ENCODE assay signal across 19 cellular contexts in genomic region chr7:140540142-140540777, GRCh38.
A peak's percentile ranks its signal among the peaks of the same experiment; 100 is the strongest.
DNase-seq lines count a peak whose midpoint lies in the region; ATAC-seq, FAIRE-seq and TF ChIP-seq lines count a peak whose summit lies in the region.
"Had no signal": no experiment of that assay in that cellular context is flagged by ENCODE, and none has a peak within 500 bp of the region (broad histone marks: within the 10 kb centered on the region; RNA-seq: fewer than 3 reads in every experiment).

No MANE protein-coding gene starts in this region.

- no peak overlapping the region for H3K4me2 ChIP-seq in hepatocyte

- intact Hi-C loops in cardiac septum (cut with DNase I) = loop anchor here (5.0 kb wide), 1 partner anchor 102 kb away; the partner anchor contains the start of gene DENND2A

- H3K36me3 ChIP-seq in cardiac muscle cell = no peaks in the 10 kb centered on the region
- H3K36me3 ChIP-seq in hepatocyte (replicated peaks; ENCODE audit: insufficient read depth, low read depth) = no peaks in the 10 kb centered on the region
- H3K36me3 ChIP-seq: adrenal gland had no signal

- H3K27ac Mint-ChIP-seq in nephron progenitor cell = peak overlapping the region; percentile 99
- H3K27ac Mint-ChIP-seq: activated CD8-positive, alpha-beta memory T cell treated with anti-CD3 and anti-CD28 coated beads, Interleukin-2, amount 10 ng/mL, durations not matched to agents 7 days and 5 days; CD4-positive, CD25-positive, alpha-beta regulatory T cell; stimulated activated naive B cell treated with anti-CD40 and anti-IgM and Interleukin-4, amounts not matched to agents 10 μg/mL and 1 μg/mL and 100 μg/mL, for 72 hours had no signal

- peaks cover 60% of the 10 kb centered on the region for H3K4me1 Mint-ChIP-seq in nephron progenitor cell

- H4K20me1 ChIP-seq in hepatocyte (ENCODE audit: insufficient read depth, poor library complexity, severe bottlenecking) = no peaks in the 10 kb centered on the region

- no peak for ATAC-seq in GM18861 (IDR thresholded peaks at IDR 0.05; ENCODE audit: unreplicated experiment)
- ATAC-seq: activated CD4-positive, CD25-positive, alpha-beta regulatory T cell treated with anti-CD3 and anti-CD28 coated beads, Interleukin-2, amount 50 U/mL, for 24 hours; activated CD8-positive, alpha-beta memory T cell treated with anti-CD3 and anti-CD28 coated beads, Interleukin-2, amount 10 ng/mL, durations not matched to agents 7 days and 5 days; stimulated activated naive B cell treated with anti-CD40 and anti-IgM and Interleukin-4, amounts not matched to agents 10 μg/mL and 1 μg/mL and 100 μg/mL, for 72 hours had no signal

- H3K4me3 ChIP-seq in cardiac muscle cell (no peak overlapping the region), hepatocyte (no peak overlapping the region)
- H3K4me3 ChIP-seq: adrenal gland, tibial nerve had no signal

- H3K27me3 ChIP-seq in cardiac muscle cell (no peaks in the 10 kb centered on the region), hepatocyte (no peaks in the 10 kb centered on the region)
- H3K27me3 ChIP-seq: adrenal gland, tibial nerve had no signal

- WGBS in hepatocyte (ENCODE audit: low lambda C conversion rate, missing lambda C conversion rate) = 83% methylated on average over 18 of the region's 18 CpGs

- no peak for FAIRE-seq in D721Med (lab: Jason Lieb, UNC)

- H3K27me3 Mint-ChIP-seq in nephron progenitor cell (ENCODE audit: low read depth, poor library complexity) = peaks cover 4% of the 10 kb centered on the region

- H2AFZ ChIP-seq in hepatocyte = no peak overlapping the region

- H3K9me2 ChIP-seq in hepatocyte (replicated peaks; ENCODE audit: insufficient read depth) = no peaks in the 10 kb centered on the region

- no peaks in the 10 kb centered on the region for H3K79me2 ChIP-seq in hepatocyte

- TF ChIP-seq CTCF in cardiac muscle cell (IDR thresholded peaks at IDR 0.05; ENCODE audit: low read depth, low read length) = no peak
- TF ChIP-seq CTCF in hepatocyte (IDR thresholded peaks at IDR 0.05; ENCODE audit: poor library complexity) = no peak
- TF ChIP-seq CTCF in nephron progenitor cell (IDR thresholded peaks at IDR 0.05) = no peak
- TF ChIP-seq CTCF in D721Med (IDR thresholded peaks at IDR 0.05; ENCODE audit: insufficient read depth, missing control alignments) = no peak

- DNase-seq in cardiac muscle cell (ENCODE audit: low read depth in 1 of 2, low spot score in 1 of 2) = no peak
- no peak for DNase-seq in cardiac septum (ENCODE audit: low spot score)
- peak; percentile 38 for DNase-seq in hepatocyte (ENCODE audit: low spot score)
- no peak for DNase-seq in nephron progenitor cell
- DNase-seq in globus pallidus (ENCODE audit: low spot score) = no peak
- no peak for DNase-seq in UCSD-AML1 (lab: John Stamatoyannopoulos, UW; ENCODE audit: unreplicated experiment)
- DNase-seq in D721Med (ENCODE audit: insufficient read length, low spot score) = no peak
- DNase-seq: activated CD8-positive, alpha-beta memory T cell treated with anti-CD3 and anti-CD28 coated beads, Interleukin-2, amount 10 ng/mL, durations not matched to agents 7 days and 5 days; CD4-positive, CD25-positive, alpha-beta regulatory T cell; DND-41; KBM-7; NCI-H345; occipital lobe; Right ventricle myocardium superior; stimulated activated naive B cell treated with anti-CD40 and anti-IgM and Interleukin-4, amounts not matched to agents 10 μg/mL and 1 μg/mL and 100 μg/mL, for 72 hours had no signal

- H3K4me1 ChIP-seq in cardiac muscle cell (ENCODE audit: low read depth) (peaks cover 13% of the 10 kb centered on the region), hepatocyte (ENCODE audit: insufficient read depth) (peaks cover 20% of the 10 kb centered on the region)

- peak overlapping the region; percentile 17 for H3K4me3 Mint-ChIP-seq in nephron progenitor cell
- H3K4me3 Mint-ChIP-seq: activated CD8-positive, alpha-beta memory T cell treated with anti-CD3 and anti-CD28 coated beads, Interleukin-2, amount 10 ng/mL, durations not matched to agents 7 days and 5 days; CD4-positive, CD25-positive, alpha-beta regulatory T cell; stimulated activated naive B cell treated with anti-CD40 and anti-IgM and Interleukin-4, amounts not matched to agents 10 μg/mL and 1 μg/mL and 100 μg/mL, for 72 hours had no signal

- H3K9me3 ChIP-seq in cardiac muscle cell (ENCODE audit: low read depth) (no peaks in the 10 kb centered on the region), hepatocyte (ENCODE audit: low read depth) (no peaks in the 10 kb centered on the region)
- H3K9me3 ChIP-seq: adrenal gland, tibial nerve had no signal

- peaks cover 33% of the 10 kb centered on the region for H3K36me3 Mint-ChIP-seq in nephron progenitor cell (ENCODE audit: low read depth)
- H3K36me3 Mint-ChIP-seq: activated CD8-positive, alpha-beta memory T cell treated with anti-CD3 and anti-CD28 coated beads, Interleukin-2, amount 10 ng/mL, durations not matched to agents 7 days and 5 days; CD4-positive, CD25-positive, alpha-beta regulatory T cell; stimulated activated naive B cell treated with anti-CD40 and anti-IgM and Interleukin-4, amounts not matched to agents 10 μg/mL and 1 μg/mL and 100 μg/mL, for 72 hours had no signal

- H3K27ac ChIP-seq in cardiac muscle cell = peak overlapping the region; percentile 25
- peak overlapping the region; percentile 88 for H3K27ac ChIP-seq in hepatocyte

- no peaks in the 10 kb centered on the region for H3K9me3 Mint-ChIP-seq in nephron progenitor cell
- H3K9me3 Mint-ChIP-seq: stimulated activated naive B cell treated with anti-CD40 and anti-IgM and Interleukin-4, amounts not matched to agents 10 μg/mL and 1 μg/mL and 100 μg/mL, for 72 hours had no signal
